ENCODE assay signal across 1 cellular context in genomic region chr9:136439550-136440408, GRCh38.
A peak's percentile ranks its signal among the peaks of the same experiment; 100 is the strongest.
TF ChIP-seq lines count a peak whose summit lies in the region.

Gene INPP5E (minus strand): TSS chr9:136439845. CDS start chr9:136439419, 426 bp downstream.

TF ChIP-seq in K562, 482 proteins besides CTCF, POLR2A, EP300 and RAD21 (continued from another document and continues in another):
- TF ChIP-seq, protein P1, sequence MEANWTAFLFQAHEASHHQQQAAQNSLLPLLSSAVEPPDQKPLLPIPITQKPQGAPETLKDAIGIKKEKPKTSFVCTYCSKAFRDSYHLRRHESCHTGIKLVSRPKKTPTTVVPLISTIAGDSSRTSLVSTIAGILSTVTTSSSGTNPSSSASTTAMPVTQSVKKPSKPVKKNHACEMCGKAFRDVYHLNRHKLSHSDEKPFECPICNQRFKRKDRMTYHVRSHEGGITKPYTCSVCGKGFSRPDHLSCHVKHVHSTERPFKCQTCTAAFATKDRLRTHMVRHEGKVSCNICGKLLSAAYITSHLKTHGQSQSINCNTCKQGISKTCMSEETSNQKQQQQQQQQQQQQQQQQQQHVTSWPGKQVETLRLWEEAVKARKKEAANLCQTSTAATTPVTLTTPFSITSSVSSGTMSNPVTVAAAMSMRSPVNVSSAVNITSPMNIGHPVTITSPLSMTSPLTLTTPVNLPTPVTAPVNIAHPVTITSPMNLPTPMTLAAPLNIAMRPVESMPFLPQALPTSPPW (CRISPR knock-in tag; IDR thresholded peaks at IDR 0.05): peak; percentile 74; the same call in 1 of the 2 replicates
- TF ChIP-seq RCOR1 (IDR thresholded peaks at IDR 0.05; ENCODE audit: borderline replicate concordance in 1 of 2, low read depth in 2 of 2, low read length in 2 of 2) (0 out of 4 replicates have a peak, but pooled peaks of 1 of the 2 experiments have one; percentile 6), ZFX (CRISPR knock-in tag; IDR thresholded peaks at IDR 0.05) (peak; percentile 75), BRCA1 (IDR thresholded peaks at IDR 0.05) (no peak), BRCA1 (CRISPR knock-in tag; IDR thresholded peaks at IDR 0.05) (no peak), XRCC5 (IDR thresholded peaks at IDR 0.05; ENCODE audit: low read depth, low read length) (no peak), POLR2AphosphoS2 (IDR thresholded peaks at IDR 0.05; ENCODE audit: low read length) (peak; percentile 93), THAP12 (CRISPR knock-in tag; IDR thresholded peaks at IDR 0.05) (peak; percentile 99), ZNF436 (CRISPR knock-in tag; IDR thresholded peaks at IDR 0.05) (no peak), ELK1 (CRISPR knock-in tag; IDR thresholded peaks at IDR 0.05) (no peak), MLX (CRISPR knock-in tag; conservative IDR thresholded peaks at IDR 0.05) (no peak), ZNF282 (CRISPR knock-in tag; IDR thresholded peaks at IDR 0.05) (no peak), POLR2AphosphoS5 (IDR thresholded peaks at IDR 0.05; ENCODE audit: control insufficient read depth, insufficient read depth, low read depth, low read length) (peak; percentile 44; the same call in 1 of the 2 replicates), CCNT2 (IDR thresholded peaks at IDR 0.05; ENCODE audit: borderline replicate concordance, extremely low read depth, insufficient read length, low read depth, low read length) (peak; percentile 92), IRF2 (CRISPR knock-in tag; IDR thresholded peaks at IDR 0.05) (no peak), RBBP5 (IDR thresholded peaks at IDR 0.05; ENCODE audit: borderline replicate concordance, insufficient read depth, low read length, poor library complexity, severe bottlenecking) (peak; percentile 49), GABPA (tag; conservative IDR thresholded peaks at IDR 0.05; ENCODE audit: low read depth) (peak; percentile 38; the same call in 1 of the 2 replicates), YBX1 (IDR thresholded peaks at IDR 0.05) (no peak), ZBTB11 (CRISPR knock-in tag; IDR thresholded peaks at IDR 0.05) (no peak), NR0B1 (IDR thresholded peaks at IDR 0.05; ENCODE audit: partially characterized antibody) (no peak)
- TF ChIP-seq, protein P2, sequence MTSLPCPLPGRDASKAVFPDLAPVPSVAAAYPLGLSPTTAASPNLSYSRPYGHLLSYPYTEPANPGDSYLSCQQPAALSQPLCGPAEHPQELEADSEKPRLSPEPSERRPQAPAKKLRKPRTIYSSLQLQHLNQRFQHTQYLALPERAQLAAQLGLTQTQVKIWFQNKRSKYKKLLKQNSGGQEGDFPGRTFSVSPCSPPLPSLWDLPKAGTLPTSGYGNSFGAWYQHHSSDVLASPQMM (CRISPR knock-in tag; IDR thresholded peaks at IDR 0.05): no peak
- TF ChIP-seq, protein P3, sequence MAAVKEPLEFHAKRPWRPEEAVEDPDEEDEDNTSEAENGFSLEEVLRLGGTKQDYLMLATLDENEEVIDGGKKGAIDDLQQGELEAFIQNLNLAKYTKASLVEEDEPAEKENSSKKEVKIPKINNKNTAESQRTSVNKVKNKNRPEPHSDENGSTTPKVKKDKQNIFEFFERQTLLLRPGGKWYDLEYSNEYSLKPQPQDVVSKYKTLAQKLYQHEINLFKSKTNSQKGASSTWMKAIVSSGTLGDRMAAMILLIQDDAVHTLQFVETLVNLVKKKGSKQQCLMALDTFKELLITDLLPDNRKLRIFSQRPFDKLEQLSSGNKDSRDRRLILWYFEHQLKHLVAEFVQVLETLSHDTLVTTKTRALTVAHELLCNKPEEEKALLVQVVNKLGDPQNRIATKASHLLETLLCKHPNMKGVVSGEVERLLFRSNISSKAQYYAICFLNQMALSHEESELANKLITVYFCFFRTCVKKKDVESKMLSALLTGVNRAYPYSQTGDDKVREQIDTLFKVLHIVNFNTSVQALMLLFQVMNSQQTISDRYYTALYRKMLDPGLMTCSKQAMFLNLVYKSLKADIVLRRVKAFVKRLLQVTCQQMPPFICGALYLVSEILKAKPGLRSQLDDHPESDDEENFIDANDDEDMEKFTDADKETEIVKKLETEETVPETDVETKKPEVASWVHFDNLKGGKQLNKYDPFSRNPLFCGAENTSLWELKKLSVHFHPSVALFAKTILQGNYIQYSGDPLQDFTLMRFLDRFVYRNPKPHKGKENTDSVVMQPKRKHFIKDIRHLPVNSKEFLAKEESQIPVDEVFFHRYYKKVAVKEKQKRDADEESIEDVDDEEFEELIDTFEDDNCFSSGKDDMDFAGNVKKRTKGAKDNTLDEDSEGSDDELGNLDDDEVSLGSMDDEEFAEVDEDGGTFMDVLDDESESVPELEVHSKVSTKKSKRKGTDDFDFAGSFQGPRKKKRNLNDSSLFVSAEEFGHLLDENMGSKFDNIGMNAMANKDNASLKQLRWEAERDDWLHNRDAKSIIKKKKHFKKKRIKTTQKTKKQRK (IDR thresholded peaks at IDR 0.05; ENCODE audit: borderline replicate concordance, low read depth, low read length): no peak
- TF ChIP-seq, protein P4, sequence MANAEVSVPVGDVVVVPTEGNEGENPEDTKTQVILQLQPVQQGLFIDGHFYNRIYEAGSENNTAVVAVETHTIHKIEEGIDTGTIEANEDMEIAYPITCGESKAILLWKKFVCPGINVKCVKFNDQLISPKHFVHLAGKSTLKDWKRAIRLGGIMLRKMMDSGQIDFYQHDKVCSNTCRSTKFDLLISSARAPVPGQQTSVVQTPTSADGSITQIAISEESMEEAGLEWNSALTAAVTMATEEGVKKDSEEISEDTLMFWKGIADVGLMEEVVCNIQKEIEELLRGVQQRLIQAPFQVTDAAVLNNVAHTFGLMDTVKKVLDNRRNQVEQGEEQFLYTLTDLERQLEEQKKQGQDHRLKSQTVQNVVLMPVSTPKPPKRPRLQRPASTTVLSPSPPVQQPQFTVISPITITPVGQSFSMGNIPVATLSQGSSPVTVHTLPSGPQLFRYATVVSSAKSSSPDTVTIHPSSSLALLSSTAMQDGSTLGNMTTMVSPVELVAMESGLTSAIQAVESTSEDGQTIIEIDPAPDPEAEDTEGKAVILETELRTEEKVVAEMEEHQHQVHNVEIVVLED (CRISPR knock-in tag; IDR thresholded peaks at IDR 0.05): no peak
- TF ChIP-seq, protein P5, sequence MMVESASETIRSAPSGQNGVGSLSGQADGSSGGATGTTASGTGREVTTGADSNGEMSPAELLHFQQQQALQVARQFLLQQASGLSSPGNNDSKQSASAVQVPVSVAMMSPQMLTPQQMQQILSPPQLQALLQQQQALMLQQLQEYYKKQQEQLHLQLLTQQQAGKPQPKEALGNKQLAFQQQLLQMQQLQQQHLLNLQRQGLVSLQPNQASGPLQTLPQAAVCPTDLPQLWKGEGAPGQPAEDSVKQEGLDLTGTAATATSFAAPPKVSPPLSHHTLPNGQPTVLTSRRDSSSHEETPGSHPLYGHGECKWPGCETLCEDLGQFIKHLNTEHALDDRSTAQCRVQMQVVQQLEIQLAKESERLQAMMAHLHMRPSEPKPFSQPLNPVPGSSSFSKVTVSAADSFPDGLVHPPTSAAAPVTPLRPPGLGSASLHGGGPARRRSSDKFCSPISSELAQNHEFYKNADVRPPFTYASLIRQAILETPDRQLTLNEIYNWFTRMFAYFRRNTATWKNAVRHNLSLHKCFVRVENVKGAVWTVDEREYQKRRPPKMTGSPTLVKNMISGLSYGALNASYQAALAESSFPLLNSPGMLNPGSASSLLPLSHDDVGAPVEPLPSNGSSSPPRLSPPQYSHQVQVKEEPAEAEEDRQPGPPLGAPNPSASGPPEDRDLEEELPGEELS (CRISPR knock-in tag; IDR thresholded peaks at IDR 0.05; ENCODE audit: borderline replicate concordance): peak; percentile 72; the same call in 1 of the 2 replicates
- TF ChIP-seq, protein P6, sequence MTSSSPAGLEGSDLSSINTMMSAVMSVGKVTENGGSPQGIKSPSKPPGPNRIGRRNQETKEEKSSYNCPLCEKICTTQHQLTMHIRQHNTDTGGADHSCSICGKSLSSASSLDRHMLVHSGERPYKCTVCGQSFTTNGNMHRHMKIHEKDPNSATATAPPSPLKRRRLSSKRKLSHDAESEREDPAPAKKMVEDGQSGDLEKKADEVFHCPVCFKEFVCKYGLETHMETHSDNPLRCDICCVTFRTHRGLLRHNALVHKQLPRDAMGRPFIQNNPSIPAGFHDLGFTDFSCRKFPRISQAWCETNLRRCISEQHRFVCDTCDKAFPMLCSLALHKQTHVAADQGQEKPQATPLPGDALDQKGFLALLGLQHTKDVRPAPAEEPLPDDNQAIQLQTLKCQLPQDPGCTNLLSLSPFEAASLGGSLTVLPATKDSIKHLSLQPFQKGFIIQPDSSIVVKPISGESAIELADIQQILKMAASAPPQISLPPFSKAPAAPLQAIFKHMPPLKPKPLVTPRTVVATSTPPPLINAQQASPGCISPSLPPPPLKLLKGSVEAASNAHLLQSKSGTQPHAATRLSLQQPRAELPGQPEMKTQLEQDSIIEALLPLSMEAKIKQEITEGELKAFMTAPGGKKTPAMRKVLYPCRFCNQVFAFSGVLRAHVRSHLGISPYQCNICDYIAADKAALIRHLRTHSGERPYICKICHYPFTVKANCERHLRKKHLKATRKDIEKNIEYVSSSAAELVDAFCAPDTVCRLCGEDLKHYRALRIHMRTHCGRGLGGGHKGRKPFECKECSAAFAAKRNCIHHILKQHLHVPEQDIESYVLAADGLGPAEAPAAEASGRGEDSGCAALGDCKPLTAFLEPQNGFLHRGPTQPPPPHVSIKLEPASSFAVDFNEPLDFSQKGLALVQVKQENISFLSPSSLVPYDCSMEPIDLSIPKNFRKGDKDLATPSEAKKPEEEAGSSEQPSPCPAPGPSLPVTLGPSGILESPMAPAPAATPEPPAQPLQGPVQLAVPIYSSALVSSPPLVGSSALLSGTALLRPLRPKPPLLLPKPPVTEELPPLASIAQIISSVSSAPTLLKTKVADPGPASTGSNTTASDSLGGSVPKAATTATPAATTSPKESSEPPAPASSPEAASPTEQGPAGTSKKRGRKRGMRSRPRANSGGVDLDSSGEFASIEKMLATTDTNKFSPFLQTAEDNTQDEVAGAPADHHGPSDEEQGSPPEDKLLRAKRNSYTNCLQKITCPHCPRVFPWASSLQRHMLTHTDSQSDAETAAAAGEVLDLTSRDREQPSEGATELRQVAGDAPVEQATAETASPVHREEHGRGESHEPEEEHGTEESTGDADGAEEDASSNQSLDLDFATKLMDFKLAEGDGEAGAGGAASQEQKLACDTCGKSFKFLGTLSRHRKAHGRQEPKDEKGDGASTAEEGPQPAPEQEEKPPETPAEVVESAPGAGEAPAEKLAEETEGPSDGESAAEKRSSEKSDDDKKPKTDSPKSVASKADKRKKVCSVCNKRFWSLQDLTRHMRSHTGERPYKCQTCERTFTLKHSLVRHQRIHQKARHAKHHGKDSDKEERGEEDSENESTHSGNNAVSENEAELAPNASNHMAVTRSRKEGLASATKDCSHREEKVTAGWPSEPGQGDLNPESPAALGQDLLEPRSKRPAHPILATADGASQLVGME (CRISPR knock-in tag; IDR thresholded peaks at IDR 0.05): no peak
